16 cellular contexts compared by ENCODE assay signal in genomic region chr6:158912591-158912990, GRCh38.
A peak's percentile ranks its signal among the peaks of the same experiment; 100 is the strongest.
DNase-seq lines count a peak whose midpoint lies in the region; ATAC-seq and TF ChIP-seq lines count a peak whose summit lies in the region.
"Had no signal": no experiment of that assay in that cellular context is flagged by ENCODE, and none has a peak within 500 bp of the region (broad histone marks: within the 10 kb centered on the region; RNA-seq: fewer than 3 reads in every experiment).

No MANE protein-coding gene starts in this region.

- peaks cover 56% of the 10 kb centered on the region for H3K4me1 Mint-ChIP-seq in WTC11
- peaks cover 49% of the 10 kb centered on the region for H3K4me1 Mint-ChIP-seq in stimulated activated naive CD8-positive, alpha-beta T cell treated with anti-CD3 and anti-CD28 coated beads, Interleukin-15, Interleukin-2, amounts not matched to agents 100 ng/mL and 50 ng/mL, for 24 hours (ENCODE audit: low read depth)

- peaks cover 0 to 20% of the 10 kb centered on the region in 2 experiments for H3K27me3 ChIP-seq in mesenchymal stem cell (ENCODE audit: control insufficient read depth in 1 of 2, insufficient read depth in 1 of 2, low read length in 2 of 2)
- H3K27me3 ChIP-seq: colonic mucosa, ovary had no signal

- H4K91ac ChIP-seq in mesenchymal stem cell (ENCODE audit: low read length) = no peak overlapping the region

- POLR2A ChIA-PET in WTC11 (lab: Charles Lee) = no interaction called here

- H3K9me3 Mint-ChIP-seq in WTC11 = peaks cover 5% of the 10 kb centered on the region
- H3K9me3 Mint-ChIP-seq in stimulated activated naive CD8-positive, alpha-beta T cell treated with anti-CD3 and anti-CD28 coated beads, Interleukin-15, Interleukin-2, amounts not matched to agents 100 ng/mL and 50 ng/mL, for 24 hours = no peaks in the 10 kb centered on the region
- H3K9me3 Mint-ChIP-seq: immature natural killer cell had no signal

- H3K27ac ChIP-seq in mesenchymal stem cell (ENCODE audit: low read length, poor library complexity, severe bottlenecking) = no peak overlapping the region
- H3K27ac ChIP-seq: A549, colonic mucosa, ovary had no signal

- ATAC-seq in WTC11 = no peak
- ATAC-seq: A549 had no signal

- 96% methylated on average over 2 of the region's 2 CpGs for WGBS in mesenchymal stem cell

- no peak overlapping the region for H2BK5ac ChIP-seq in mesenchymal stem cell (ENCODE audit: low read depth, low read length, poor library complexity, severe bottlenecking)

- H3K4me1 ChIP-seq in mesenchymal stem cell (ENCODE audit: control insufficient read depth, insufficient read depth, low read depth, low read length) = peaks cover 5% of the 10 kb centered on the region
- H3K4me1 ChIP-seq: colonic mucosa had no signal

- H3K4me3 Mint-ChIP-seq in WTC11 = no peak overlapping the region
- H3K4me3 Mint-ChIP-seq in stimulated activated naive CD8-positive, alpha-beta T cell treated with anti-CD3 and anti-CD28 coated beads, Interleukin-15, Interleukin-2, amounts not matched to agents 100 ng/mL and 50 ng/mL, for 24 hours = no peak overlapping the region

- no peak overlapping the region for H2BK15ac ChIP-seq in mesenchymal stem cell (ENCODE audit: low read depth, poor library complexity, severe bottlenecking)

- no peak overlapping the region for H3K9ac ChIP-seq in mesenchymal stem cell (ENCODE audit: low read length)

- H4K8ac ChIP-seq in mesenchymal stem cell (ENCODE audit: low read length) = no peak overlapping the region

- H3K27me3 Mint-ChIP-seq in WTC11 (ENCODE audit: low read depth) = no peaks in the 10 kb centered on the region
- no peaks in the 10 kb centered on the region for H3K27me3 Mint-ChIP-seq in stimulated activated naive CD8-positive, alpha-beta T cell treated with anti-CD3 and anti-CD28 coated beads, Interleukin-15, Interleukin-2, amounts not matched to agents 100 ng/mL and 50 ng/mL, for 24 hours

- CTCF ChIA-PET in WTC11 (lab: Charles Lee) = interaction anchor here (0.8 to 1.0 kb wide), 2 partner anchors 10 to 58 kb away, joined by 3 read pairs; no protein-coding TSS in a partner anchor

- H3K18ac ChIP-seq in mesenchymal stem cell (ENCODE audit: low read depth in 1 of 2, low read length in 2 of 2) = no peak overlapping the region

- no peaks in the 10 kb centered on the region for H3K79me1 ChIP-seq in mesenchymal stem cell (replicated peaks; ENCODE audit: low read length, poor library complexity, severe bottlenecking)

- H3K36me3 Mint-ChIP-seq in WTC11 = no peaks in the 10 kb centered on the region
- no peaks in the 10 kb centered on the region for H3K36me3 Mint-ChIP-seq in stimulated activated naive CD8-positive, alpha-beta T cell treated with anti-CD3 and anti-CD28 coated beads, Interleukin-15, Interleukin-2, amounts not matched to agents 100 ng/mL and 50 ng/mL, for 24 hours (ENCODE audit: low read depth)
- H3K36me3 Mint-ChIP-seq: immature natural killer cell had no signal

- peak; percentile 23 for DNase-seq in activated CD8-positive, alpha-beta memory T cell treated with anti-CD3 and anti-CD28 coated beads, Interleukin-2, amount 50 U/mL, for 4 hours
- DNase-seq in activated CD8-positive, alpha-beta memory T cell treated with anti-CD3 and anti-CD28 coated beads for 24 hours = no peak
- DNase-seq in WTC11 (ENCODE audit: low spot score) = no peak
- DNase-seq in mesenchymal stem cell = no peak
- no peak for DNase-seq in NCI-H774 (lab: John Stamatoyannopoulos, UW)
- no peak for DNase-seq in HT-29 (ENCODE audit: low spot score)
- DNase-seq in SKM-1 (lab: John Stamatoyannopoulos, UW; ENCODE audit: unreplicated experiment) = no peak
- DNase-seq: anterior cingulate cortex, colonic mucosa, GDM1, NCI-H1694, NCI-H510A, ovary had no signal

- H3K4me2 ChIP-seq in mesenchymal stem cell (ENCODE audit: low read length, poor library complexity, severe bottlenecking) = no peak overlapping the region
- H3K4me2 ChIP-seq: A549 had no signal

- H3K4me3 ChIP-seq in mesenchymal stem cell (ENCODE audit: insufficient read depth in 1 of 2, low read depth in 1 of 2, low read length in 2 of 2) = no peak overlapping the region
- H3K4me3 ChIP-seq: A549, colonic mucosa, ovary had no signal

- no peak overlapping the region for H3K23ac ChIP-seq in mesenchymal stem cell (ENCODE audit: low read length in 2 of 2)

- H2BK120ac ChIP-seq in mesenchymal stem cell (ENCODE audit: low read depth, low read length) = no peak overlapping the region

- H2AK5ac ChIP-seq in mesenchymal stem cell (ENCODE audit: low read length, severe bottlenecking) = peak overlapping the region; percentile 54

- no peak overlapping the region for H2AFZ ChIP-seq in mesenchymal stem cell (ENCODE audit: low read depth, low read length)

- H2BK12ac ChIP-seq in mesenchymal stem cell (ENCODE audit: low read length in 2 of 2) = no peak overlapping the region

- no peak overlapping the region for H3K14ac ChIP-seq in mesenchymal stem cell (ENCODE audit: low read length in 2 of 2)

- H3K36me3 ChIP-seq in mesenchymal stem cell (ENCODE audit: control insufficient read depth in 1 of 2, insufficient read depth in 2 of 2, low read depth in 1 of 2, low read length in 2 of 2) = no peaks in the 10 kb centered on the region
- H3K36me3 ChIP-seq: colonic mucosa, ovary had no signal

- H3K4ac ChIP-seq in mesenchymal stem cell (ENCODE audit: low read depth in 1 of 2, low read length in 2 of 2) = no peak overlapping the region

- TF ChIP-seq CTCF in WTC11 (IDR thresholded peaks at IDR 0.05) = no peak

- H3K27ac Mint-ChIP-seq in WTC11 = peak overlapping the region; percentile 99
- peak overlapping the region; percentile 57 for H3K27ac Mint-ChIP-seq in stimulated activated naive CD8-positive, alpha-beta T cell treated with anti-CD3 and anti-CD28 coated beads, Interleukin-15, Interleukin-2, amounts not matched to agents 100 ng/mL and 50 ng/mL, for 24 hours

- peaks cover 5% of the 10 kb centered on the region for H3K9me3 ChIP-seq in mesenchymal stem cell (ENCODE audit: control insufficient read depth, low read length)
- H3K9me3 ChIP-seq: A549, colonic mucosa, ovary had no signal

TF ChIP-seq in WTC11, 78 proteins besides CTCF, POLR2A, EP300 and RAD21:
- no peak for TF ChIP-seq CREM (CRISPR knock-in tag; IDR thresholded peaks at IDR 0.05)
- TF ChIP-seq JAZF1 (CRISPR knock-in tag; IDR thresholded peaks at IDR 0.05) = no peak
- TF ChIP-seq STAT6 (CRISPR knock-in tag; conservative IDR thresholded peaks at IDR 0.05; ENCODE audit: low read depth) = no peak
- no peak for TF ChIP-seq ELF4 (CRISPR knock-in tag; IDR thresholded peaks at IDR 0.05; ENCODE audit: low read depth)
- TF ChIP-seq E2F1 (CRISPR knock-in tag; IDR thresholded peaks at IDR 0.05) = no peak
- TF ChIP-seq PRRX2 (CRISPR knock-in tag; IDR thresholded peaks at IDR 0.05) = no peak
- TF ChIP-seq ZBTB43 (CRISPR knock-in tag; IDR thresholded peaks at IDR 0.05) = no peak
- no peak for TF ChIP-seq IRF2 (CRISPR knock-in tag; IDR thresholded peaks at IDR 0.05; ENCODE audit: borderline replicate concordance, low read depth)
